ENCODE assay signal across 1 cellular context in the genomic region with DNA sequence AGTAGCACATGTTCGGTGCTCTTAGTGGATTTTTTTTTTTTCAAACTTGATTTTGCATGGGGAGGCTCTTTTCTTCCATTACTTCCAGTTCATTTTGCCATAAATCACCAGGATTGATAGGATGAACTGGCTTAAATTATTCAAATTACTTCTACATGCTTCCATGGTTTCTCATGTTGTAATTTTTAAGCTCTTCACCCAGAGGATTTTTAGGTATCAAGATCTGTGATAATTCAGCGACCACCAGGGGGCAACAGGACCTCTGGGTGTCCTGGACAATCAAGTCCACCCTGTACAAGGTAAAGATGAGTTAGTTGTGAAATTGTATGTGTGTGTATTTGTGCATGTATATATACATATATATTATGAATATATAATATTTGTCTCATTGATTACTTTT.
TF ChIP-seq lines count a peak whose summit lies in the region.

No MANE protein-coding gene starts in this region.

TF ChIP-seq in SK-N-SH treated with all-trans-retinoic acid at 6 μM for 48 hours, 23 proteins besides CTCF, POLR2A, EP300 and RAD21 (continued from another document):
- TF ChIP-seq, protein P1, sequence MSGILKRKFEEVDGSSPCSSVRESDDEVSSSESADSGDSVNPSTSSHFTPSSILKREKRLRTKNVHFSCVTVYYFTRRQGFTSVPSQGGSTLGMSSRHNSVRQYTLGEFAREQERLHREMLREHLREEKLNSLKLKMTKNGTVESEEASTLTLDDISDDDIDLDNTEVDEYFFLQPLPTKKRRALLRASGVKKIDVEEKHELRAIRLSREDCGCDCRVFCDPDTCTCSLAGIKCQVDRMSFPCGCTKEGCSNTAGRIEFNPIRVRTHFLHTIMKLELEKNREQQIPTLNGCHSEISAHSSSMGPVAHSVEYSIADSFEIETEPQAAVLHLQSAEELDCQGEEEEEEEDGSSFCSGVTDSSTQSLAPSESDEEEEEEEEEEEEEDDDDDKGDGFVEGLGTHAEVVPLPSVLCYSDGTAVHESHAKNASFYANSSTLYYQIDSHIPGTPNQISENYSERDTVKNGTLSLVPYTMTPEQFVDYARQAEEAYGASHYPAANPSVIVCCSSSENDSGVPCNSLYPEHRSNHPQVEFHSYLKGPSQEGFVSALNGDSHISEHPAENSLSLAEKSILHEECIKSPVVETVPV (CRISPR knock-in tag; IDR thresholded peaks at IDR 0.05): no peak
